Comparison of ENCODE assay signal across 7 cellular contexts in genomic region chr6:38831865-38832264, GRCh38.
"Had no signal": no experiment of that assay in that cellular context is flagged by ENCODE, and none has a peak within 500 bp of the region (broad histone marks: within the 10 kb centered on the region; RNA-seq: fewer than 3 reads in every experiment).

No MANE protein-coding gene starts in this region.

- DNase-seq: GDM1, GF-D8 had no signal

- ATAC-seq: GM12878 had no signal

- FAIRE-seq: G401.6, GM12878, GM12891, GM18507, GM19239 had no signal

- H3K4me3 ChIP-seq: GM12878 had no signal
